In genomic region chr20:37711001-37711400, GRCh38 we compare ENCODE assay signal across 18 cellular contexts. TPM values are rescaled to one million over a fixed set of nuclear protein-coding genes. Genes with fewer than 3 reads are reported as not detected.
DNase-seq lines count a peak whose midpoint lies in the region; ATAC-seq, FAIRE-seq and TF ChIP-seq lines count a peak whose summit lies in the region.
"Had no signal": no experiment of that assay in that cellular context is flagged by ENCODE, and none has a peak within 500 bp of the region (broad histone marks: within the 10 kb centered on the region; RNA-seq: fewer than 3 reads in every experiment).

No MANE protein-coding gene starts in this region.

- FAIRE-seq in bronchial epithelial cell (lab: Jason Lieb, UNC), result no peak
- FAIRE-seq: astrocyte, urothelium cell line had no signal

- TF ChIP-seq EP300 in gastroesophageal sphincter (IDR thresholded peaks at IDR 0.05), result no peak

- H3K36me3 ChIP-seq in bronchial epithelial cell (ENCODE audit: control insufficient read depth, insufficient read depth, low read length) (no peaks in the 10 kb centered on the region), gastroesophageal sphincter (no peaks in the 10 kb centered on the region)
- H3K36me3 ChIP-seq: esophagus squamous epithelium had no signal

- peaks cover 17% of the 10 kb centered on the region for H3K4me1 ChIP-seq in right cardiac atrium (ENCODE audit: control insufficient read depth, insufficient read depth, low read length)
- H3K4me1 ChIP-seq in gastroesophageal sphincter, result peaks cover 0 to 27% (median 0%) of the 10 kb centered on the region in 3 donors

- WGBS in right cardiac atrium, result 60% methylated on average over 2 of the region's 2 CpGs
- 58 to 91% methylated on average over 1 to 2 of the region's 2 CpGs for WGBS in gastroesophageal sphincter (ENCODE audit: low coverage in 1 of 2), 2 donors

- in situ Hi-C loops in GM13976 (cut with MboI; ENCODE audit: low sequenced_read_pairs, unreplicated experiment), result no loop called here

- intact Hi-C loops in right cardiac atrium (cut with DNase I), result no loop called here
- intact Hi-C loops in left cardiac atrium (cut with DNase I), result no loop called here

- no peak overlapping the region for H3K4me3 ChIP-seq in right cardiac atrium (ENCODE audit: low read length)
- H3K4me3 ChIP-seq in bronchial epithelial cell (ENCODE audit: low read depth, low read length), result no peak overlapping the region
- H3K4me3 ChIP-seq in gastroesophageal sphincter, result no peak overlapping the region
- H3K4me3 ChIP-seq: esophagus squamous epithelium, heart right ventricle had no signal

- H3K27ac ChIP-seq in right cardiac atrium (ENCODE audit: low read length) (peak overlapping the region; percentile 30), gastroesophageal sphincter (no peak overlapping the region)

- ATAC-seq in right cardiac atrium (peak; percentile 17 to 68), left cardiac atrium (no peak), gastroesophageal sphincter (no peak), GM19455 (IDR thresholded peaks at IDR 0.05; ENCODE audit: unreplicated experiment) (no peak)
- ATAC-seq: stimulated activated effector memory CD8-positive, alpha-beta T cell treated with anti-CD3 and anti-CD28 coated beads, Interleukin-12 subunit alpha, Interleukin-12 subunit beta, amount 100 ng/mL, for 72 hours; T-cell had no signal

- no peaks in the 10 kb centered on the region for H3K27me3 ChIP-seq in right cardiac atrium (ENCODE audit: control insufficient read depth, insufficient read depth)
- H3K27me3 ChIP-seq in bronchial epithelial cell (ENCODE audit: control insufficient read depth, insufficient read depth, low read length), result no peaks in the 10 kb centered on the region
- H3K27me3 ChIP-seq in gastroesophageal sphincter, result no peaks in the 10 kb centered on the region
- H3K27me3 ChIP-seq: esophagus squamous epithelium, heart right ventricle had no signal

- H3K9me3 ChIP-seq in right cardiac atrium (ENCODE audit: control insufficient read depth, low read length) (no peaks in the 10 kb centered on the region), gastroesophageal sphincter (no peaks in the 10 kb centered on the region)

- DNase-seq in right cardiac atrium (no peak), left cardiac atrium (no peak), bronchial epithelial cell (ENCODE audit: low read depth) (peak; percentile 48), lung microvascular endothelial cell (ENCODE audit: low read depth in 2 of 2) (peak; percentile 66 to 69), GM13976 (ENCODE audit: low spot score) (no peak)
- DNase-seq in stimulated activated naive CD4-positive, alpha-beta T cell (lab: John Stamatoyannopoulos, UW), result no peak
- DNase-seq: cortex of kidney, esophagus squamous epithelium, heart right ventricle, kidney glomerular epithelial cell, NCI-H2081, NCI-H748 treated with DMSO at 0.1 percent for 48 hours, T-cell had no signal

- no peak for TF ChIP-seq POLR2A in gastroesophageal sphincter (IDR thresholded peaks at IDR 0.05)

- TF ChIP-seq CTCF in bronchial epithelial cell (IDR thresholded peaks at IDR 0.05; ENCODE audit: insufficient read depth, low read length, severe bottlenecking), result no peak
- no peak for TF ChIP-seq CTCF in gastroesophageal sphincter (IDR thresholded peaks at IDR 0.05)
- no peak for TF ChIP-seq CTCF in GM13976 (IDR thresholded peaks at IDR 0.05; ENCODE audit: borderline replicate concordance, control extremely low read depth, extremely low read depth, insufficient read depth, missing control alignments)

RNA-seq across cellular contexts. Expression of gene CTNNBL1, which starts 17.2 kb away (rescaled TPM):
- total RNA-seq in right cardiac atrium (10 to 100 TPM; 52.9 to 65.7 (median 59.5) TPM), left cardiac atrium (10 to 100 TPM; 49.8 to 58.6 TPM), bronchial epithelial cell (27.1 and 30.0 TPM in 2 replicates), lung microvascular endothelial cell (19.4 and 23.4 TPM in 2 replicates), gastroesophageal sphincter (10 to 100 TPM; 43.8 to 58.4 (median 47.1) TPM)
- 43.8 TPM for polyA plus RNA-seq in right cardiac atrium

Comparison
In these comparisons a context has a peak if more than half of its experiments do, and no peak if none do; other contexts are left out.
1. ATAC-seq: peak in right cardiac atrium (2 of 2); none in left cardiac atrium (0 of 2), gastroesophageal sphincter (single experiment) and GM19455 (single experiment).
2. DNase-seq: peak in bronchial epithelial cell (single experiment) and lung microvascular endothelial cell (2 of 2); none in right cardiac atrium (0 of 3), left cardiac atrium (single experiment), GM13976 (single experiment) and stimulated activated naive CD4-positive, alpha-beta T cell (0 of 6).